In genomic region chr6:4018194-4019111, GRCh38 we compare ENCODE assay signal across 1 cellular context.
TF ChIP-seq lines count a peak whose summit lies in the region.

No MANE protein-coding gene starts in this region.

TF ChIP-seq in HEK293, 187 proteins besides CTCF, POLR2A, EP300 and RAD21 (continued from another document and continues in another):
- no peak for TF ChIP-seq ZBTB49 (tag by site-specific recombination; IDR thresholded peaks at IDR 0.05; ENCODE audit: low read depth)
- TF ChIP-seq KLF17 (tag by site-specific recombination; IDR thresholded peaks at IDR 0.05): peak; percentile 64
- TF ChIP-seq ZNF677 (tag by site-specific recombination; IDR thresholded peaks at IDR 0.05): no peak
- TF ChIP-seq ZNF645 (tag by site-specific recombination; IDR thresholded peaks at IDR 0.05): 0 out of 2 replicates have a peak, but pooled peaks have one; percentile 73
- TF ChIP-seq ZNF777 (tag by site-specific recombination; IDR thresholded peaks at IDR 0.05; ENCODE audit: borderline replicate concordance): peak; percentile 95
- TF ChIP-seq PRDM2 (tag by site-specific recombination; IDR thresholded peaks at IDR 0.05; ENCODE audit: borderline replicate concordance): no peak
- no peak for TF ChIP-seq ZNF132 (tag by site-specific recombination; IDR thresholded peaks at IDR 0.05; ENCODE audit: borderline replicate concordance)
- peak; percentile 88 for TF ChIP-seq ZBTB6 (tag by site-specific recombination; IDR thresholded peaks at IDR 0.05)
- 0 out of 2 replicates have a peak, but pooled peaks have one; percentile 60 for TF ChIP-seq TRIM28 (IDR thresholded peaks at IDR 0.05; ENCODE audit: borderline replicate concordance, low read length)
- TF ChIP-seq TSHZ1 (tag by site-specific recombination; IDR thresholded peaks at IDR 0.05; ENCODE audit: borderline replicate concordance): no peak
- TF ChIP-seq ZNF530 (tag by site-specific recombination; IDR thresholded peaks at IDR 0.05; ENCODE audit: low read depth): 0 out of 2 replicates have a peak, but pooled peaks have one; percentile 48
- peak; percentile 94 for TF ChIP-seq SP2 (tag by site-specific recombination; IDR thresholded peaks at IDR 0.05)
- TF ChIP-seq SALL2 (tag by site-specific recombination; IDR thresholded peaks at IDR 0.05; ENCODE audit: borderline replicate concordance): no peak
- TF ChIP-seq ZNF362 (tag by site-specific recombination; IDR thresholded peaks at IDR 0.05): no peak
- TF ChIP-seq ZNF366 (tag by site-specific recombination; conservative IDR thresholded peaks at IDR 0.05): no peak; the same call in 1 of the 2 replicates
- peak; percentile 64; the same call in 1 of the 2 replicates for TF ChIP-seq ZNF843 (tag by site-specific recombination; IDR thresholded peaks at IDR 0.05)
- TF ChIP-seq ZNF23 (tag by site-specific recombination; IDR thresholded peaks at IDR 0.05; ENCODE audit: borderline replicate concordance): peak; percentile 89
- no peak for TF ChIP-seq ZNF510 (tag by site-specific recombination; IDR thresholded peaks at IDR 0.05; ENCODE audit: insufficient replicate concordance)
- no peak for TF ChIP-seq ZNF596 (tag by site-specific recombination; IDR thresholded peaks at IDR 0.05)
- TF ChIP-seq ZNF561 (tag by site-specific recombination; IDR thresholded peaks at IDR 0.05; ENCODE audit: borderline replicate concordance): peak; percentile 81; the same call in 1 of the 2 replicates
- no peak for TF ChIP-seq ZNF768 (tag by site-specific recombination; IDR thresholded peaks at IDR 0.05)
- TF ChIP-seq ZNF837 (tag by site-specific recombination; IDR thresholded peaks at IDR 0.05): peak; percentile 100
- peak; percentile 41; the same call in 1 of the 2 replicates for TF ChIP-seq ZSCAN4 (tag by site-specific recombination; IDR thresholded peaks at IDR 0.05)
- no peak for TF ChIP-seq ZNF350 (tag by site-specific recombination; IDR thresholded peaks at IDR 0.05)
- TF ChIP-seq ZNF202 (tag by site-specific recombination; IDR thresholded peaks at IDR 0.05; ENCODE audit: borderline replicate concordance): no peak
- peak; percentile 74 for TF ChIP-seq ZFP69B (tag by site-specific recombination; IDR thresholded peaks at IDR 0.05)
- no peak; the same call in 1 of the 2 replicates for TF ChIP-seq FEZF1 (tag by site-specific recombination; IDR thresholded peaks at IDR 0.05)
- TF ChIP-seq SETDB1 (IDR thresholded peaks at IDR 0.05; ENCODE audit: insufficient read length, low read length): no peak
- TF ChIP-seq ZNF521 (tag by site-specific recombination; IDR thresholded peaks at IDR 0.05): no peak
- peak; percentile 95 for TF ChIP-seq ZNF416 (tag by site-specific recombination; IDR thresholded peaks at IDR 0.05)
- peak; percentile 47 for TF ChIP-seq ZNF518A (tag by site-specific recombination; conservative IDR thresholded peaks at IDR 0.05; ENCODE audit: low read depth)
- no peak for TF ChIP-seq ZNF654 (tag by site-specific recombination; IDR thresholded peaks at IDR 0.05; ENCODE audit: low read depth)
